ENCODE assay signal across 8 cellular contexts in the genomic region with DNA sequence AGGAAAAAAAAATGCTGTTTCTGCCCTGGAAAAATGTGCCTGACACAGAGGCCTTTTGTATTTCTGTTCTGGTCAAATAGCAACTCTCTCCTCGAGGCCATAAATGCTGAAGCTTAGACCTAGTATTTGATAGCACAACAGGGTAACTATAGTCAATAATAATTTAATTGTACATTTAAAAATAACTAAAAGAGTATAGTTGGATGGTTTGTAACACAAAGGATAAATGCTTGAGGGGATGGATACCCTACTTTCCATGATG. TPM values are rescaled to one million over a fixed set of nuclear protein-coding genes. Genes with fewer than 3 reads are reported as not detected.
DNase-seq lines count a peak whose midpoint lies in the region; ATAC-seq, FAIRE-seq and TF ChIP-seq lines count a peak whose summit lies in the region.
"Not testable (repeated sequence)": the region's sequence is repeated elsewhere in the genome, so short reads cannot be mapped to it uniquely, and the experiment has no call there.

No MANE protein-coding gene starts in this region.

- TF ChIP-seq POLR2A in upper lobe of left lung (IDR thresholded peaks at IDR 0.05) = not testable (repeated sequence)

- H3K4me3 ChIP-seq in BLaER1 treated with 17β-estradiol and CSF1 and Interleukin-3, amounts not matched to agents 10 nM and 100 nM = peak overlapping the region in 4 of 10 experiments; percentile 8 to 17 (median 12); a peak in 3 of 20 replicates
- not testable (repeated sequence) for H3K4me3 ChIP-seq in mammary epithelial cell (replicated peaks in 1 of 3; ENCODE audit: insufficient read depth in 1 of 3, low read depth in 2 of 3, low read length in 3 of 3); small intestine (ENCODE audit: low read depth in 1 of 2, low read length in 2 of 2); upper lobe of left lung

- H3K4me1 Mint-ChIP-seq in neural crest cell = peaks cover 43% of the 10 kb centered on the region

- intact Hi-C loops in mammary epithelial cell (cut with micrococcal nuclease) = loop anchor here (1.0 to 5.0 kb wide), 8 partner anchors 48 to 781 kb away; a partner anchor contains a TSS

- H3K79me2 ChIP-seq in mammary epithelial cell (ENCODE audit: insufficient read depth, low read length) = not testable (repeated sequence)

- TF ChIP-seq CTCF in RWPE1 (conservative IDR thresholded peaks at IDR 0.05; ENCODE audit: low read depth); mammary epithelial cell (conservative IDR thresholded peaks at IDR 0.05 in 1 of 2, IDR thresholded peaks at IDR 0.05 in 1 of 2; ENCODE audit: extremely low read depth in 1 of 2, insufficient read depth in 1 of 2, low read depth in 1 of 2, low read length in 2 of 2); neural crest cell (conservative IDR thresholded peaks at IDR 0.05); upper lobe of left lung (IDR thresholded peaks at IDR 0.05): not testable (repeated sequence)

- 33% methylated on average over 1 of the region's 1 CpG for WGBS in mammary epithelial cell (ENCODE audit: low coverage, missing lambda C conversion rate)
- 18 to 64% (median 47%) methylated on average over 1 of the region's 1 CpG for WGBS in small intestine, 3 donors
- WGBS in upper lobe of left lung, 2 donors = 92 to 95% methylated on average over 1 of the region's 1 CpG

- dilution Hi-C loops in mammary epithelial cell (cut with HindIII; ENCODE audit: low sequenced_read_pairs) = loop anchor here (5.0 kb wide), 1 partner anchor 83 kb away; no protein-coding TSS in a partner anchor

- H3K27ac Mint-ChIP-seq in neural crest cell (ENCODE audit: unreplicated experiment) = peak overlapping the region; percentile 86

- POLR2A ChIA-PET in RWPE1 (lab: Yijun Ruan, JAX; ENCODE audit: low non-redundant PET) = interaction anchor here (1.0 kb wide), 1 partner anchor 344 kb away, joined by 3 read pairs; no protein-coding TSS in a partner anchor

- H4K20me1 ChIP-seq in BLaER1 treated with 17β-estradiol and CSF1 and Interleukin-3, amounts not matched to agents 10 nM and 100 nM; mammary epithelial cell (ENCODE audit: insufficient read depth, low read length): not testable (repeated sequence)

- not testable (repeated sequence) for H3K36me3 ChIP-seq in BLaER1 treated with 17β-estradiol and CSF1 and Interleukin-3, amounts not matched to agents 10 nM and 100 nM; KOPT-K1 (ENCODE audit: insufficient read depth, low read length); mammary epithelial cell (ENCODE audit: insufficient read depth, low read length); small intestine (ENCODE audit: control insufficient read depth in 2 of 2, insufficient read depth in 2 of 2, low read length in 2 of 2); upper lobe of left lung

- not testable (repeated sequence) for FAIRE-seq in small intestine (lab: Jason Lieb, UNC)

- DNase-seq in RWPE1 (ENCODE audit: low spot score); mammary epithelial cell; neural crest cell (ENCODE audit: low read depth, low spot score); small intestine; upper lobe of left lung: not testable (repeated sequence)
- DNase-seq in globus pallidus (ENCODE audit: low spot score) = peak; percentile 38

- H3K27ac ChIP-seq in BLaER1 treated with 17β-estradiol and CSF1 and Interleukin-3, amounts not matched to agents 10 nM and 100 nM = peak overlapping the region; percentile 61 to 93 (median 83)
- H3K27ac ChIP-seq in KOPT-K1 (ENCODE audit: low read depth, low read length, poor library complexity, severe bottlenecking) (peak overlapping the region; percentile 98), RWPE1 (peak overlapping the region; percentile 85; the same call in 1 of the 2 replicates), small intestine (ENCODE audit: low read depth in 1 of 2, low read length in 1 of 2) (peak overlapping the region; percentile 5 to 51), upper lobe of left lung (peak overlapping the region in 3 of 4 donors; percentile 27 to 78 (median 53))
- not testable (repeated sequence) for H3K27ac ChIP-seq in mammary epithelial cell (ENCODE audit: insufficient read depth, low read depth, low read length)

- not testable (repeated sequence) for H3K9me3 Mint-ChIP-seq in neural crest cell

- peak overlapping the region; percentile 70 to 97 (median 85) for H3K4me2 ChIP-seq in BLaER1 treated with 17β-estradiol and CSF1 and Interleukin-3, amounts not matched to agents 10 nM and 100 nM
- H3K4me2 ChIP-seq in mammary epithelial cell (ENCODE audit: insufficient read depth, low read depth, low read length) = not testable (repeated sequence)

- H3K36me3 Mint-ChIP-seq in neural crest cell (ENCODE audit: low read depth) = not testable (repeated sequence)

- H2AFZ ChIP-seq in mammary epithelial cell (ENCODE audit: low read depth, low read length) = peak overlapping the region; percentile 82

- in situ Hi-C loops in mammary epithelial cell (cut with MboI; ENCODE audit: low sequenced_read_pairs in 2 of 2) = loop anchor here (5.0 to 10.0 kb wide), 3 partner anchors 245 to 455 kb away; no protein-coding TSS in a partner anchor

- H3K9ac ChIP-seq in BLaER1 treated with 17β-estradiol and CSF1 and Interleukin-3, amounts not matched to agents 10 nM and 100 nM = peak overlapping the region; percentile 47 to 85 (median 67); a peak in 21 of 22 replicates
- not testable (repeated sequence) for H3K9ac ChIP-seq in mammary epithelial cell (ENCODE audit: insufficient read depth, low read length)

- CTCF ChIA-PET in RWPE1 (lab: Yijun Ruan, JAX) (interaction anchor here (0.6 to 1.6 kb wide), 15 partner anchors 33 to 541 kb away, joined by 3 to 11 read pairs (median 3); no protein-coding TSS in a partner anchor), mammary epithelial cell (lab: Charles Lee; ENCODE audit: low non-redundant PET) (interaction anchor here (0.6 to 1.0 kb wide), 10 partner anchors 75 to 1643 kb away, joined by 3 to 17 read pairs (median 8); a partner anchor contains a TSS)

- peaks cover 54 to 83% (median 69%) of the 10 kb centered on the region in 10 experiments for H3K4me1 ChIP-seq in BLaER1 treated with 17β-estradiol and CSF1 and Interleukin-3, amounts not matched to agents 10 nM and 100 nM
- H3K4me1 ChIP-seq in mammary epithelial cell (ENCODE audit: insufficient read depth, low read length) (peaks cover 35% of the 10 kb centered on the region), upper lobe of left lung (peaks cover 3 to 30% (median 8%) of the 10 kb centered on the region in 4 donors)
- not testable (repeated sequence) for H3K4me1 ChIP-seq in small intestine (ENCODE audit: control insufficient read depth in 2 of 2, insufficient read depth in 1 of 2, low read depth in 1 of 2, low read length in 1 of 2)

- TF ChIP-seq EP300 in upper lobe of left lung (IDR thresholded peaks at IDR 0.05) = not testable (repeated sequence)

- not testable (repeated sequence) for ATAC-seq in upper lobe of left lung (ENCODE audit: low FRiP score in 2 of 2)

- H3K27me3 Mint-ChIP-seq in neural crest cell (ENCODE audit: low read depth) = not testable (repeated sequence)

- not testable (repeated sequence) for H3K9me3 ChIP-seq in BLaER1 treated with 17β-estradiol and CSF1 and Interleukin-3, amounts not matched to agents 10 nM and 100 nM (replicated peaks in 1 of 11); KOPT-K1 (ENCODE audit: insufficient read depth, low read length, poor library complexity, severe bottlenecking); mammary epithelial cell (replicated peaks; ENCODE audit: insufficient read depth, low read length); small intestine (ENCODE audit: control insufficient read depth, low read depth); upper lobe of left lung

- H3K27me3 ChIP-seq in BLaER1 treated with 17β-estradiol and CSF1 and Interleukin-3, amounts not matched to agents 10 nM and 100 nM; mammary epithelial cell (ENCODE audit: insufficient read depth, low read length); small intestine (ENCODE audit: control insufficient read depth in 2 of 2, insufficient read depth in 2 of 2, low read length in 2 of 2); upper lobe of left lung: not testable (repeated sequence)

- not testable (repeated sequence) for BruUV-seq in mammary epithelial cell (replicated peaks; lab: Mats Ljungman, UMichigan)

- peak overlapping the region; percentile 29 for H3K4me3 Mint-ChIP-seq in neural crest cell

RNA-seq across cellular contexts. Expression of a gene that starts 47.0 kb away (rescaled TPM):
- 10 to 100 TPM in 1 of 2 donors, 1 to 10 TPM in 1; 4.9 to 12.0 TPM for total RNA-seq in mammary epithelial cell
- 3.7 TPM for polyA plus RNA-seq in mammary epithelial cell
- polyA minus RNA-seq in mammary epithelial cell = 0.26 TPM
- 25.2 and 26.3 TPM in 2 replicates for total RNA-seq in neural crest cell
- 1 to 10 TPM; 3.1 to 7.6 (median 4.8) TPM for polyA plus RNA-seq in small intestine
- 10 to 100 TPM in 3 of 6 donors, 1 to 10 TPM in 3; 5.5 to 17.0 (median 9.9) TPM for total RNA-seq in upper lobe of left lung
